Comparison of ENCODE assay signal across 9 cellular contexts in genomic region chrX:55342533-55343501, GRCh38.
DNase-seq lines count a peak whose midpoint lies in the region; ATAC-seq and TF ChIP-seq lines count a peak whose summit lies in the region.
"Had no signal": no experiment of that assay in that cellular context is flagged by ENCODE, and none has a peak within 500 bp of the region (broad histone marks: within the 10 kb centered on the region; RNA-seq: fewer than 3 reads in every experiment).

No MANE protein-coding gene starts in this region.

- POLR2A ChIA-PET in GM10248 (lab: Yijun Ruan, JAX) = no interaction called here

- no peak overlapping the region for H3K27ac Mint-ChIP-seq in glutamatergic neuron (ENCODE audit: unreplicated experiment)
- H3K27ac Mint-ChIP-seq: IgD-negative memory B cell had no signal

- H3K4me3 ChIP-seq in AG09309 (ENCODE audit: control insufficient read depth, low read depth, low read length) = no peak overlapping the region

- peaks cover 19% of the 10 kb centered on the region for H3K4me1 Mint-ChIP-seq in activated T-cell treated with anti-CD3 and anti-CD28 coated beads, Interleukin-2, amount 50 U/mL, for 4 hours (ENCODE audit: low read depth)
- no peaks in the 10 kb centered on the region for H3K4me1 Mint-ChIP-seq in glutamatergic neuron (ENCODE audit: low read depth, unreplicated experiment)

- H3K36me3 Mint-ChIP-seq in activated T-cell treated with anti-CD3 and anti-CD28 coated beads, Interleukin-2, amount 50 U/mL, for 4 hours (ENCODE audit: insufficient read depth) = no peaks in the 10 kb centered on the region
- H3K36me3 Mint-ChIP-seq in glutamatergic neuron (ENCODE audit: unreplicated experiment) = no peaks in the 10 kb centered on the region
- H3K36me3 Mint-ChIP-seq: IgD-negative memory B cell had no signal

- H3K27me3 Mint-ChIP-seq in activated T-cell treated with anti-CD3 and anti-CD28 coated beads, Interleukin-2, amount 50 U/mL, for 4 hours (ENCODE audit: low read depth) = no peaks in the 10 kb centered on the region
- no peaks in the 10 kb centered on the region for H3K27me3 Mint-ChIP-seq in glutamatergic neuron (ENCODE audit: unreplicated experiment)

- no peaks in the 10 kb centered on the region for H3K9me3 Mint-ChIP-seq in activated T-cell treated with anti-CD3 and anti-CD28 coated beads, Interleukin-2, amount 50 U/mL, for 4 hours
- no peaks in the 10 kb centered on the region for H3K9me3 Mint-ChIP-seq in glutamatergic neuron (ENCODE audit: unreplicated experiment)
- H3K9me3 Mint-ChIP-seq: IgD-negative memory B cell had no signal

- CTCF ChIA-PET in GM10248 (lab: Yijun Ruan, JAX) = interaction anchor here (1.0 to 2.0 kb wide), 6 partner anchors 9 to 451 kb away, joined by 3 to 9 read pairs (median 3); no protein-coding TSS in a partner anchor

- ATAC-seq in HG02610 (IDR thresholded peaks at IDR 0.05; ENCODE audit: unreplicated experiment) (peak; percentile 84), HG03457 (IDR thresholded peaks at IDR 0.05; ENCODE audit: unreplicated experiment) (no peak)
- ATAC-seq in activated T-cell treated with anti-CD3 and anti-CD28 coated beads, Interleukin-2, amount 50 U/mL, for 4 hours = peak in 1 of 2 donors; percentile 56

- peak; percentile 49 for TF ChIP-seq CTCF in AG09309 (IDR thresholded peaks at IDR 0.05; ENCODE audit: control insufficient read depth, insufficient read depth, low read depth, low read length, missing control alignments)
- TF ChIP-seq CTCF in GM10248 (IDR thresholded peaks at IDR 0.05; ENCODE audit: control extremely low read depth, extremely low read depth, low read depth, missing control alignments) = peak; percentile 61
- TF ChIP-seq CTCF in glutamatergic neuron (IDR thresholded peaks at IDR 0.05; ENCODE audit: partially characterized antibody, unreplicated experiment) = peak; percentile 33

- DNase-seq in AG09309 (ENCODE audit: low read depth) (no peak), GM10248 (ENCODE audit: extremely low spot score) (peak; percentile 49), NCI-H460 (ENCODE audit: extremely low read depth, low read depth) (peak; percentile 25), glutamatergic neuron (peak; percentile 14)
- DNase-seq in activated T-cell treated with anti-CD3 and anti-CD28 coated beads, Interleukin-2, amount 50 U/mL, for 4 hours = peak; percentile 17
- peak; percentile 34 for DNase-seq in stimulated activated CD8-positive, alpha-beta memory T cell treated with anti-CD3 and anti-CD28 coated beads, Interleukin-4, amount 100 ng/mL, for 48 hours

- H3K4me3 Mint-ChIP-seq in activated T-cell treated with anti-CD3 and anti-CD28 coated beads, Interleukin-2, amount 50 U/mL, for 4 hours = no peak overlapping the region
- H3K4me3 Mint-ChIP-seq in glutamatergic neuron (ENCODE audit: unreplicated experiment) = no peak overlapping the region
- H3K4me3 Mint-ChIP-seq: IgD-negative memory B cell had no signal
